In genomic region chrX:154512879-154513553, GRCh38 we compare ENCODE assay signal across 30 cellular contexts.
"Had no signal": no experiment of that assay in that cellular context is flagged by ENCODE, and none has a peak within 500 bp of the region (broad histone marks: within the 10 kb centered on the region; RNA-seq: fewer than 3 reads in every experiment).

No MANE protein-coding gene starts in this region.

- H3K36me3 ChIP-seq: brain microvascular endothelial cell, Peyer's patch, SJSA1 had no signal

- DNase-seq: activated CD4-positive, alpha-beta memory T cell treated with anti-CD3 and anti-CD28 coated beads, Interleukin-2, amount 10 ng/mL, durations not matched to agents 7 days and 5 days; activated CD4-positive, alpha-beta T cell treated with anti-CD3 and anti-CD28 coated beads for 1 hour; activated CD4-positive, alpha-beta T cell treated with anti-CD3 and anti-CD28 coated beads for 48 hours; activated CD4-positive, CD25-positive, alpha-beta regulatory T cell; activated gamma-delta T cell treated with Interleukin-2 at 50 U/mL for 16 hours; activated naive CD4-positive, alpha-beta T cell treated with anti-CD3 and anti-CD28 coated beads, Interleukin-2, amount 10 ng/mL, durations not matched to agents 7 days and 5 days; activated naive CD8-positive, alpha-beta T cell treated with anti-CD3 and anti-CD28 coated beads, Interleukin-2, amount 50 U/mL, for 24 hours; activated T-cell treated with anti-CD3 and anti-CD28 coated beads, Interleukin-2, amount 50 U/mL, for 24 hours; anterior cingulate cortex; brain microvascular endothelial cell; MM.1S; MV-4-11; NCI-H1092; NCI-H1436 treated with DMSO at 0.1 percent for 48 hours; NCI-H1694 treated with DMSO at 0.1 percent for 48 hours; NCI-H2029; NCI-H345; NCI-H524 treated with DMSO at 0.1 percent for 48 hours; NK-92 treated with Interleukin-12 subunit alpha and Interleukin-12 subunit beta, amount 100 ng/mL, for 24 hours; PC-3; Peyer's patch; RPMI8226; SHP77 treated with DMSO at 0.1 percent for 48 hours; SK-N-SH; WERI-Rb-1 had no signal

- H3K4me3 ChIP-seq: Peyer's patch, SJSA1 had no signal

- H3K27me3 ChIP-seq: brain microvascular endothelial cell, Peyer's patch, SJSA1 had no signal

- H3K27ac ChIP-seq: brain microvascular endothelial cell, KMS-11, Peyer's patch, SJSA1, WERI-Rb-1 had no signal

- H3K9me3 Mint-ChIP-seq: activated CD4-positive, alpha-beta memory T cell treated with anti-CD3 and anti-CD28 coated beads, Interleukin-2, amount 10 ng/mL, durations not matched to agents 7 days and 5 days; activated naive CD8-positive, alpha-beta T cell treated with anti-CD3 and anti-CD28 coated beads, Interleukin-2, amount 50 U/mL, for 24 hours; activated T-cell treated with anti-CD3 and anti-CD28 coated beads, Interleukin-2, amount 50 U/mL, for 24 hours; T-helper 1 cell treated with Interleukin-12 subunit alpha and Interleukin-12 subunit beta and Interleukin-4 antibody, amounts not matched to agents 30 μg/mL and 1 μg/mL, for 36 hours; T-helper 2 cell treated with Interferon-gamma antibody and Interleukin-4, amounts not matched to agents 5 μg/mL and 100 μg/mL, for 36 hours had no signal

- H3K9me3 ChIP-seq: Peyer's patch, SJSA1, SK-N-SH had no signal

- H3K27me3 Mint-ChIP-seq: activated CD4-positive, alpha-beta memory T cell treated with anti-CD3 and anti-CD28 coated beads, Interleukin-2, amount 10 ng/mL, durations not matched to agents 7 days and 5 days; activated naive CD4-positive, alpha-beta T cell treated with anti-CD3 and anti-CD28 coated beads, Interleukin-2, amount 10 ng/mL, durations not matched to agents 7 days and 5 days; activated naive CD8-positive, alpha-beta T cell; activated naive CD8-positive, alpha-beta T cell treated with anti-CD3 and anti-CD28 coated beads, Interleukin-2, amount 50 U/mL, for 24 hours had no signal

- H3K4me3 Mint-ChIP-seq: activated CD4-positive, alpha-beta memory T cell treated with anti-CD3 and anti-CD28 coated beads, Interleukin-2, amount 10 ng/mL, durations not matched to agents 7 days and 5 days had no signal

- ATAC-seq: activated naive CD8-positive, alpha-beta T cell treated with anti-CD3 and anti-CD28 coated beads, Interleukin-2, amount 50 U/mL, for 24 hours; PC-3 had no signal

- H3K27ac Mint-ChIP-seq: activated CD4-positive, alpha-beta memory T cell treated with anti-CD3 and anti-CD28 coated beads, Interleukin-2, amount 10 ng/mL, durations not matched to agents 7 days and 5 days had no signal
